In the genomic region with DNA sequence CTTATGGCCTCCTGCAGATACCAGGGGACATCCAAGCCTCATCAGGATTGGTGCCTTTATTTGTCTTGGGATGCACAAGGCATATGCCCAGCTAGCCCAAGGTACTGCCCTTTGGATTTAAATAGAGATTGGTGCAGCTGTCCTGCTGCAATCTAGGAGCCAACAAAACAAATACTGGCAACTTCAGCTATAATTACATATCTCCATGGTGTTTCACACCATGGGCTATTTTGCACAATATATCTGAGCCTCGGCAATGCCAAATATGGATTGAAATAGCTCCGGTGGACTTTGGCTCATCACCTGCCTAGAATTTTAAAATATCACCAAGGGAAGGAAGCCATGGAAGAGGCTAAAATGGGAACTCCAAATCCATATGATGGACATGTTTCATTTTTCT, we compare ENCODE assay signal across 18 cellular contexts.
"Had no signal": no experiment of that assay in that cellular context is flagged by ENCODE, and none has a peak within 500 bp of the region (broad histone marks: within the 10 kb centered on the region; RNA-seq: fewer than 3 reads in every experiment).

No MANE protein-coding gene starts in this region.

- DNase-seq: activated CD4-positive, alpha-beta T cell treated with anti-CD3 and anti-CD28 coated beads, Interleukin-2, amount 10 ng/mL, durations not matched to agents 24 days and 14 days; activated CD4-positive, CD25-positive, alpha-beta regulatory T cell; activated CD8-positive, alpha-beta memory T cell treated with anti-CD3 and anti-CD28 coated beads, Interleukin-2, amount 50 U/mL, for 4 hours; activated CD8-positive, alpha-beta T cell treated with anti-CD3 and anti-CD28 coated beads, Interleukin-2, amount 10 ng/mL, durations not matched to agents 7 days and 5 days; activated gamma-delta T cell treated with Interleukin-2 at 50 U/mL for 16 hours; activated T-cell treated with anti-CD3 and anti-CD28 coated beads, Interleukin-2, amount 50 U/mL, for 48 hours; amniotic stem cell; body of pancreas; caudate nucleus; kidney; left ventricle myocardium superior; mesenchymal stem cell; right cardiac atrium; spleen; stimulated activated naive CD8-positive, alpha-beta T cell treated with anti-CD3 and anti-CD28 coated beads, Interleukin-15, amount 100 ng/mL, for 72 hours had no signal

- H3K4me3 ChIP-seq: body of pancreas, prostate gland, spleen had no signal

- FAIRE-seq: colon, kidney had no signal

- H3K27me3 ChIP-seq: body of pancreas, spleen had no signal

- ATAC-seq: activated CD8-positive, alpha-beta T cell treated with anti-CD3 and anti-CD28 coated beads, Interleukin-2, amount 10 ng/mL, durations not matched to agents 7 days and 5 days; body of pancreas; esophagus mucosa; left ventricle myocardium superior; right cardiac atrium; stimulated activated naive CD8-positive, alpha-beta T cell treated with anti-CD3 and anti-CD28 coated beads, Interleukin-15, amount 100 ng/mL, for 72 hours had no signal

- H3K9me3 ChIP-seq: body of pancreas, prostate gland, spleen had no signal

- H3K36me3 ChIP-seq: prostate gland, spleen had no signal

- H3K27ac ChIP-seq: body of pancreas, prostate gland, spleen had no signal

- H3K4me1 ChIP-seq: body of pancreas, prostate gland, spleen had no signal
